In genomic region chr16:1779234-1779701, GRCh38 we compare ENCODE assay signal across 3 cellular contexts.
TF ChIP-seq lines count a peak whose summit lies in the region.

No MANE protein-coding gene starts in this region.

TF ChIP-seq in SK-N-SH, 30 proteins besides CTCF, POLR2A, EP300 and RAD21:
- TF ChIP-seq JUND (IDR thresholded peaks at IDR 0.05) = peak; percentile 5; the same call in 1 of the 2 replicates
- TF ChIP-seq RCOR1 (IDR thresholded peaks at IDR 0.05; ENCODE audit: low read length) = no peak
TF ChIP-seq in SK-N-SH: peak in this region for 1.

TF ChIP-seq in SK-N-SH treated with all-trans-retinoic acid at 6 μM for 48 hours, 23 proteins besides CTCF, POLR2A, EP300 and RAD21:
- TF ChIP-seq SNAI2 (CRISPR knock-in tag; IDR thresholded peaks at IDR 0.05) = no peak
- no peak for TF ChIP-seq ESRRG (CRISPR knock-in tag; IDR thresholded peaks at IDR 0.05)

TF ChIP-seq in GM23338, 12 proteins besides CTCF, POLR2A, EP300 and RAD21:
- no peak for TF ChIP-seq EZH2phosphoT487 (IDR thresholded peaks at IDR 0.05; ENCODE audit: unreplicated experiment)
- no peak for TF ChIP-seq CREB1 (CRISPR knock-in tag; IDR thresholded peaks at IDR 0.05; ENCODE audit: low read depth)
- peak; percentile 7; the same call in 1 of the 2 replicates for TF ChIP-seq POLR2AphosphoS5 (IDR thresholded peaks at IDR 0.05; ENCODE audit: low read depth)
